Comparison of ENCODE assay signal across 1 cellular context in the genomic region with DNA sequence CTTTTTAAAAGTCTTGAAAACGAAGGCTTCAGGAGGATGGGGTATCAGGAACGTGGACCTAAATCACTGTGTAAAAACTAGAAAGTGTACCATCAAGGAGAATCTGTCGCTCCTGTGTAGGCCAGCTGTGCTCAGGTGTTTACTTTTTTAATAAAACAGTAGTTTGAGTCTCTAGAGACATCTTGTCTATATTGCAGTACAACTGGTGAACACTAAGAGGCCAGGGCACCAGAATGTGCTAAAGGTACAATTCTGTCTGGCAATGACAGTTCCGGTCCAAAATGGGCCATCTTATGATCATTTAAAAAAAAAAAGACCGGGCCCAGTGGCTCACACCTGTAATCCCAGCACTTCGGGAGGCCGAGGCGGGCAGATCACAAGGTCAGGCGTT.
TF ChIP-seq lines count a peak whose summit lies in the region.

No MANE protein-coding gene starts in this region.

TF ChIP-seq in GM12878, 131 proteins besides CTCF, POLR2A, EP300 and RAD21 (continued from another document):
- TF ChIP-seq KLF5 (IDR thresholded peaks at IDR 0.05; ENCODE audit: partially characterized antibody) = no peak
- no peak for TF ChIP-seq RB1 (IDR thresholded peaks at IDR 0.05; ENCODE audit: borderline replicate concordance)
